Comparison of ENCODE assay signal across 20 cellular contexts in genomic region chr13:85521586-85521985, GRCh38.
DNase-seq lines count a peak whose midpoint lies in the region; ATAC-seq, FAIRE-seq and TF ChIP-seq lines count a peak whose summit lies in the region.
"Had no signal": no experiment of that assay in that cellular context is flagged by ENCODE, and none has a peak within 500 bp of the region (broad histone marks: within the 10 kb centered on the region; RNA-seq: fewer than 3 reads in every experiment).

No MANE protein-coding gene starts in this region.

- CTCF ChIA-PET in HEK293T (lab: Yijun Ruan, JAX), result no interaction called here

- POLR2A ChIA-PET in HEK293T (lab: Yijun Ruan, JAX), result no interaction called here

- H3K4me3 ChIP-seq in left lung, result no peak overlapping the region
- H3K4me3 ChIP-seq in tibial nerve, result no peak overlapping the region

- no peaks in the 10 kb centered on the region for H3K4me1 ChIP-seq in left lung
- peaks cover 0 to 5% (median 0%) of the 10 kb centered on the region in 4 donors for H3K4me1 ChIP-seq in tibial nerve

- peak; percentile 50 for ATAC-seq in left lung
- no peak for ATAC-seq in GM18861 (IDR thresholded peaks at IDR 0.05; ENCODE audit: unreplicated experiment)
- ATAC-seq: HCT116 had no signal

- no peak overlapping the region for H3K4me3 Mint-ChIP-seq in CD14-positive monocyte
- H3K4me3 Mint-ChIP-seq: central memory CD8-positive, alpha-beta T cell; nephron; stimulated activated naive CD8-positive, alpha-beta T cell treated with anti-CD3 and anti-CD28 coated beads, Interleukin-15, Interleukin-2, amounts not matched to agents 100 ng/mL and 50 ng/mL, for 24 hours had no signal

- no peak for FAIRE-seq in GM12891 (lab: Jason Lieb, UNC)

- H3K36me3 Mint-ChIP-seq in CD14-positive monocyte, result no peaks in the 10 kb centered on the region

- no peak for TF ChIP-seq CTCF in left lung (IDR thresholded peaks at IDR 0.05)
- TF ChIP-seq CTCF in tibial nerve (IDR thresholded peaks at IDR 0.05), result no peak
- TF ChIP-seq CTCF in CD14-positive monocyte (IDR thresholded peaks at IDR 0.05), result no peak

- H3K9me3 Mint-ChIP-seq in CD14-positive monocyte, result peaks cover 0 to 4% (median 2%) of the 10 kb centered on the region in 7 donors
- H3K9me3 Mint-ChIP-seq: nephron had no signal

- no peak for TF ChIP-seq EP300 in tibial nerve (IDR thresholded peaks at IDR 0.05)

- intact Hi-C loops in left lung (cut with DNase I) (no loop called here), CD14-positive monocyte (cut with micrococcal nuclease) (no loop called here)

- H3K27me3 Mint-ChIP-seq in CD14-positive monocyte (ENCODE audit: low read depth in 3 of 3), result no peaks in the 10 kb centered on the region
- H3K27me3 Mint-ChIP-seq: central memory CD8-positive, alpha-beta T cell; stimulated activated naive CD8-positive, alpha-beta T cell treated with anti-CD3 and anti-CD28 coated beads, Interleukin-15, Interleukin-2, amounts not matched to agents 100 ng/mL and 50 ng/mL, for 24 hours had no signal

- DNase-seq in HEK293T (ENCODE audit: extremely low spot score) (no peak), NCI-H146 (lab: John Stamatoyannopoulos, UW) (peak; percentile 96), NCI-H526 (lab: John Stamatoyannopoulos, UW) (peak; percentile 77 to 83), left lung (no peak), tibial nerve (ENCODE audit: low spot score in 2 of 2) (no peak), CD14-positive monocyte (ENCODE audit: low spot score) (no peak), GM12891 (ENCODE audit: insufficient read length, low spot score) (no peak)
- DNase-seq: activated CD4-positive, alpha-beta T cell treated with anti-CD3 and anti-CD28 coated beads, Interleukin-2, amount 50 U/mL, for 48 hours; activated naive CD4-positive, alpha-beta T cell; activated T-cell treated with anti-CD3 and anti-CD28 coated beads for 4 hours; aorta; erythroblast; SIG-M5; trophoblast cell had no signal

- no peaks in the 10 kb centered on the region for H3K4me1 Mint-ChIP-seq in CD14-positive monocyte
- H3K4me1 Mint-ChIP-seq: central memory CD8-positive, alpha-beta T cell had no signal

- no peak for TF ChIP-seq POLR2A in tibial nerve (IDR thresholded peaks at IDR 0.05)
- no peak for TF ChIP-seq POLR2A in GM12891 (IDR thresholded peaks at IDR 0.05; ENCODE audit: low read depth, low read length)

- H3K27ac ChIP-seq in left lung, result no peak overlapping the region
- H3K27ac ChIP-seq in tibial nerve, result no peak overlapping the region
- H3K27ac ChIP-seq: VCaP had no signal

- H3K27ac Mint-ChIP-seq in CD14-positive monocyte, result no peak overlapping the region
- H3K27ac Mint-ChIP-seq: nephron; stimulated activated naive CD8-positive, alpha-beta T cell treated with anti-CD3 and anti-CD28 coated beads, Interleukin-15, Interleukin-2, amounts not matched to agents 100 ng/mL and 50 ng/mL, for 24 hours had no signal

- H3K27me3 ChIP-seq in left lung, result no peaks in the 10 kb centered on the region
- H3K27me3 ChIP-seq in tibial nerve, result no peaks in the 10 kb centered on the region

- H3K9me3 ChIP-seq in left lung (no peaks in the 10 kb centered on the region), tibial nerve (no peaks in the 10 kb centered on the region)

- H3K36me3 ChIP-seq in left lung, result no peaks in the 10 kb centered on the region
- no peaks in the 10 kb centered on the region for H3K36me3 ChIP-seq in tibial nerve

- 25 to 27% methylated on average over 3 of the region's 3 CpGs for WGBS in tibial nerve, 2 donors

TF ChIP-seq in HEK293T, 16 proteins besides CTCF, POLR2A, EP300 and RAD21:
- TF ChIP-seq ARNT (IDR thresholded peaks at IDR 0.05) (no peak), PKNOX1 (IDR thresholded peaks at IDR 0.05) (0 out of 2 replicates have a peak, but pooled peaks have one; percentile 8)

TF ChIP-seq in GM12891, 5 proteins besides CTCF, POLR2A, EP300 and RAD21:
- TF ChIP-seq POU2F2 (IDR thresholded peaks at IDR 0.05; ENCODE audit: low read depth, low read length), result no peak
- no peak for TF ChIP-seq SPI1 (IDR thresholded peaks at IDR 0.05; ENCODE audit: low read depth, low read length)
- TF ChIP-seq PAX5 (IDR thresholded peaks at IDR 0.05; ENCODE audit: insufficient read depth, low read length, severe bottlenecking), result no peak
- TF ChIP-seq POLR2AphosphoS5 (IDR thresholded peaks at IDR 0.05; ENCODE audit: low read depth, low read length), result no peak
- TF ChIP-seq TAF1 (IDR thresholded peaks at IDR 0.05; ENCODE audit: low read depth, low read length), result no peak

Comparison
In these comparisons a context has a peak if more than half of its experiments do, and no peak if none do; other contexts are left out.
1. DNase-seq: peak in NCI-H146 (single experiment) and NCI-H526 (2 of 2); none in HEK293T (single experiment), left lung (0 of 2), tibial nerve (0 of 2), CD14-positive monocyte (single experiment) and GM12891 (single experiment).